20 cellular contexts compared by ENCODE assay signal in the genomic region with DNA sequence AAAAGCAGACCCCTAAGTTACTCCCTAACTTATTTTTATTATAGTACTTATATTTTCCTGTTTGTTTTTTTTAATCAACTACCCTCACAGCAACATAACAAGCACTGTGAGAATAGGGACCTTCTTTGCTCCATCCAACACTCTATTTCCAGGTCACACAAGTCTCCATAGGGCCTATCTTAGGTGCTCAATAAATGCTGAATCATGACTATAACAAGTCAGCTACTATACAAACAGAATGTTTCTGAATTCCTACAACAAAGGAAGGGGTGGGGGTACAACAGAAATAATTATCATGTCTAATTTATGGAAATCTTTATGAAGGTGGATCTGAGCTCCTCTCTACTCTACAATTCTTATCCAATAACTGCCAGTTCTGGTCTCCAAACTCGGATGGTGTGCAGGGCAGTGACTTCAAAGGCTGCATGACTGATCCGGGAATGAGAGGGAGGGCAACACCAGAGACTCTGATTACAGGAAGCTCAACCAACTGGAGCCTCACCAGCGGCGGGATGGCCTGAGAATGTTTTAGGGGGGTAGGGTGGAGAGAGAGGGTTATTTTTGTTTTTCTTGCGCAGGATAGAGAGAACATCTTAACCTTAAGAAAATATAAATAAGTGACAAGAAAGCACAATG.
A peak's percentile ranks its signal among the peaks of the same experiment; 100 is the strongest.
DNase-seq lines count a peak whose midpoint lies in the region; ATAC-seq lines count a peak whose summit lies in the region.
"Had no signal": no experiment of that assay in that cellular context is flagged by ENCODE, and none has a peak within 500 bp of the region (broad histone marks: within the 10 kb centered on the region; RNA-seq: fewer than 3 reads in every experiment).

No MANE protein-coding gene starts in this region.

- peaks cover 52% of the 10 kb centered on the region for H3K36me3 Mint-ChIP-seq in activated CD8-positive, alpha-beta T cell treated with anti-CD3 and anti-CD28 coated beads, Interleukin-2, amount 10 ng/mL, durations not matched to agents 7 days and 5 days (ENCODE audit: low read depth)

- POLR2A ChIA-PET in activated CD8-positive, alpha-beta T cell treated with anti-CD3 and anti-CD28 coated beads, Interleukin-2, amount 10 ng/mL, durations not matched to agents 7 days and 5 days (lab: Charles Lee), result interaction anchor here (1.7 kb wide), 1 partner anchor 11 kb away, joined by 4 read pairs; no protein-coding TSS in a partner anchor

- peak; percentile 34 for DNase-seq in AG08396 (ENCODE audit: low spot score)
- peak; percentile 14 for DNase-seq in EH (ENCODE audit: low read depth)
- no peak for DNase-seq in activated CD8-positive, alpha-beta T cell treated with anti-CD3 and anti-CD28 coated beads, Interleukin-2, amount 10 ng/mL, durations not matched to agents 7 days and 5 days
- peak; percentile 70 for DNase-seq in islet precursor cell
- no peak for DNase-seq in activated CD8-positive, alpha-beta memory T cell treated with anti-CD3 and anti-CD28 coated beads for 24 hours
- no peak for DNase-seq in mesenteric fat pad (ENCODE audit: low spot score)
- DNase-seq in MG63, result no peak
- no peak for DNase-seq in MV-4-11 (lab: John Stamatoyannopoulos, UW)
- DNase-seq: activated B cell treated with CpG ODN at 0.5 μM for 24 hours; activated CD8-positive, alpha-beta memory T cell treated with anti-CD3 and anti-CD28 coated beads, Interleukin-2, amount 50 U/mL, for 48 hours; AML-193; cerebellar nuclear complex; left colon; MM.1S; NCI-H1694 treated with DMSO at 0.1 percent for 48 hours; NK-92 treated with Interleukin-12 subunit alpha and Interleukin-12 subunit beta, amount 100 ng/mL, for 24 hours; stimulated activated CD4-positive, alpha-beta T cell treated with anti-CD3 and anti-CD28 coated beads, Interleukin-4, amount 100 ng/mL, for 24 hours had no signal

- no peaks in the 10 kb centered on the region for H3K36me3 ChIP-seq in MG63
- H3K36me3 ChIP-seq: pancreas, thoracic aorta had no signal

- no peak overlapping the region for H3K4me3 Mint-ChIP-seq in activated CD8-positive, alpha-beta T cell treated with anti-CD3 and anti-CD28 coated beads, Interleukin-2, amount 10 ng/mL, durations not matched to agents 7 days and 5 days
- H3K4me3 Mint-ChIP-seq: activated B cell treated with CpG ODN at 0.5 μM for 24 hours; T-helper 1 cell treated with Interleukin-12 subunit alpha and Interleukin-12 subunit beta and Interleukin-4 antibody, amounts not matched to agents 30 μg/mL and 1 μg/mL, for 36 hours had no signal

- peak overlapping the region; percentile 26 for H3K27ac Mint-ChIP-seq in activated CD8-positive, alpha-beta T cell treated with anti-CD3 and anti-CD28 coated beads, Interleukin-2, amount 10 ng/mL, durations not matched to agents 7 days and 5 days
- H3K27ac Mint-ChIP-seq: activated B cell treated with CpG ODN at 0.5 μM for 24 hours had no signal

- H3K27me3 Mint-ChIP-seq in activated CD8-positive, alpha-beta T cell treated with anti-CD3 and anti-CD28 coated beads, Interleukin-2, amount 10 ng/mL, durations not matched to agents 7 days and 5 days (ENCODE audit: low read depth), result no peaks in the 10 kb centered on the region

- no peaks in the 10 kb centered on the region for H3K9me3 ChIP-seq in MG63
- H3K9me3 ChIP-seq: pancreas, thoracic aorta had no signal

- H3K4me1 Mint-ChIP-seq in activated CD8-positive, alpha-beta T cell treated with anti-CD3 and anti-CD28 coated beads, Interleukin-2, amount 10 ng/mL, durations not matched to agents 7 days and 5 days (ENCODE audit: low read depth), result peaks cover 30% of the 10 kb centered on the region
- H3K4me1 Mint-ChIP-seq: activated B cell treated with CpG ODN at 0.5 μM for 24 hours had no signal

- H3K9me3 Mint-ChIP-seq in activated CD8-positive, alpha-beta T cell treated with anti-CD3 and anti-CD28 coated beads, Interleukin-2, amount 10 ng/mL, durations not matched to agents 7 days and 5 days (ENCODE audit: insufficient read depth), result no peaks in the 10 kb centered on the region
- H3K9me3 Mint-ChIP-seq: activated B cell treated with CpG ODN at 0.5 μM for 24 hours; T-helper 1 cell treated with Interleukin-12 subunit alpha and Interleukin-12 subunit beta and Interleukin-4 antibody, amounts not matched to agents 30 μg/mL and 1 μg/mL, for 36 hours had no signal

- no peak overlapping the region for H3K4me3 ChIP-seq in MG63
- H3K4me3 ChIP-seq: pancreas, thoracic aorta had no signal

- no peak for ATAC-seq in activated CD8-positive, alpha-beta T cell treated with anti-CD3 and anti-CD28 coated beads, Interleukin-2, amount 10 ng/mL, durations not matched to agents 7 days and 5 days

- CTCF ChIA-PET in activated CD8-positive, alpha-beta T cell treated with anti-CD3 and anti-CD28 coated beads, Interleukin-2, amount 10 ng/mL, durations not matched to agents 7 days and 5 days (lab: Charles Lee), result interaction anchor here (1.1 to 2.5 kb wide), 5 partner anchors 11 to 55 kb away, joined by 3 to 7 read pairs (median 5); no protein-coding TSS in a partner anchor

- no peaks in the 10 kb centered on the region for H3K27me3 ChIP-seq in MG63
- H3K27me3 ChIP-seq: pancreas had no signal

Comparison
In these comparisons a context has a peak if more than half of its experiments do, and no peak if none do; other contexts are left out.
1. DNase-seq: peak in AG08396 (single experiment), EH (single experiment) and islet precursor cell (single experiment); none in activated CD8-positive, alpha-beta T cell treated with anti-CD3 and anti-CD28 coated beads, Interleukin-2, amount 10 ng/mL, durations not matched to agents 7 days and 5 days (single experiment), activated CD8-positive, alpha-beta memory T cell treated with anti-CD3 and anti-CD28 coated beads for 24 hours (single experiment), mesenteric fat pad (single experiment), MG63 (single experiment) and MV-4-11 (single experiment).